11 cellular contexts compared by ENCODE assay signal in genomic region chr15:73996267-73996666, GRCh38. TPM values are rescaled to one million over a fixed set of nuclear protein-coding genes. Genes with fewer than 3 reads are reported as not detected.
DNase-seq lines count a peak whose midpoint lies in the region; ATAC-seq, FAIRE-seq and TF ChIP-seq lines count a peak whose summit lies in the region.
"Had no signal": no experiment of that assay in that cellular context is flagged by ENCODE, and none has a peak within 500 bp of the region (broad histone marks: within the 10 kb centered on the region; RNA-seq: fewer than 3 reads in every experiment).

No MANE protein-coding gene starts in this region.

- DNase-seq in CD8-positive, alpha-beta memory T cell = no peak
- DNase-seq in PC-3 (no peak), endothelial cell of umbilical vein (ENCODE audit: low read depth, low spot score) (no peak), prostate gland (ENCODE audit: low spot score) (no peak), kidney tubule cell (ENCODE audit: low spot score) (no peak), CD1c-positive myeloid dendritic cell (ENCODE audit: extremely low spot score) (no peak), occipital lobe (lab: John Stamatoyannopoulos, UW) (no peak), DMS153 treated with DMSO at 0.1 percent for 48 hours (lab: John Stamatoyannopoulos, UW; ENCODE audit: unreplicated experiment) (no peak)
- DNase-seq: amniotic stem cell, NCI-H69 had no signal

- no peaks in the 10 kb centered on the region for H3K9me3 ChIP-seq in CD8-positive, alpha-beta memory T cell (ENCODE audit: low read length)
- H3K9me3 ChIP-seq in PC-3 (ENCODE audit: low read length) (no peaks in the 10 kb centered on the region), endothelial cell of umbilical vein (replicated peaks; ENCODE audit: control insufficient read depth, insufficient read depth, low read length) (no peaks in the 10 kb centered on the region), prostate gland (no peaks in the 10 kb centered on the region)

- H3K4me1 ChIP-seq in CD8-positive, alpha-beta memory T cell (ENCODE audit: insufficient read depth, low read length) = peaks cover 57% of the 10 kb centered on the region
- H3K4me1 ChIP-seq in PC-3 (ENCODE audit: insufficient read depth, low read length) = peaks cover 32% of the 10 kb centered on the region
- H3K4me1 ChIP-seq in endothelial cell of umbilical vein (ENCODE audit: control insufficient read depth, extremely low read depth, insufficient read depth, low read length) = peaks cover 25% of the 10 kb centered on the region
- peaks cover 4% of the 10 kb centered on the region for H3K4me1 ChIP-seq in prostate gland (replicated peaks)

- H3K27ac ChIP-seq in CD8-positive, alpha-beta memory T cell (ENCODE audit: low read depth, low read length) = peak overlapping the region; percentile 13
- H3K27ac ChIP-seq in PC-3 (ENCODE audit: low read length) (no peak overlapping the region), endothelial cell of umbilical vein (ENCODE audit: insufficient read depth, low read depth, low read length) (peak overlapping the region; percentile 53), prostate gland (peak overlapping the region; percentile 90 to 95)

- H3K4me3 ChIP-seq in CD8-positive, alpha-beta memory T cell (ENCODE audit: low read length) = peak overlapping the region; percentile 31
- H3K4me3 ChIP-seq in PC-3 (ENCODE audit: low read length) = peak overlapping the region; percentile 84
- peak overlapping the region; percentile 86 to 96 (median 92) for H3K4me3 ChIP-seq in endothelial cell of umbilical vein (replicated peaks in 1 of 3; ENCODE audit: insufficient read depth in 1 of 3, low read depth in 1 of 3, low read length in 3 of 3)
- peak overlapping the region in 1 of 2 donors; percentile 73 for H3K4me3 ChIP-seq in prostate gland

- no peak for TF ChIP-seq CTCF in PC-3 (conservative IDR thresholded peaks at IDR 0.05; ENCODE audit: low read depth, low read length)
- TF ChIP-seq CTCF in endothelial cell of umbilical vein (IDR thresholded peaks at IDR 0.05; ENCODE audit: extremely low read depth in 1 of 2, insufficient read depth in 1 of 2, low read depth in 1 of 2, low read length in 2 of 2) = no peak
- TF ChIP-seq CTCF in prostate gland (IDR thresholded peaks at IDR 0.05) = no peak

- H3F3A ChIP-seq in PC-3 (ENCODE audit: low read length, unreplicated experiment) = no peaks in the 10 kb centered on the region

- no peaks in the 10 kb centered on the region for H3K9me1 ChIP-seq in endothelial cell of umbilical vein (replicated peaks; ENCODE audit: control insufficient read depth, extremely low read depth, insufficient read depth, low read length)

- CTCF ChIA-PET in CD8-positive, alpha-beta memory T cell (lab: Charles Lee) = interaction anchor here (6.3 kb wide), 1 partner anchor 24 kb away, joined by 34 read pairs; no protein-coding TSS in a partner anchor
- CTCF ChIA-PET in PC-3 (lab: Charles Lee) = interaction anchor here (0.7 kb wide), 1 partner anchor 23 kb away, joined by 3 read pairs; no protein-coding TSS in a partner anchor
- CTCF ChIA-PET in endothelial cell of umbilical vein (lab: Charles Lee) = interaction anchor here (0.8 to 4.0 kb wide), 6 partner anchors 13 to 45 kb away, joined by 3 to 65 read pairs (median 15); no protein-coding TSS in a partner anchor

- H4K20me1 ChIP-seq in PC-3 (ENCODE audit: low read length) (no peaks in the 10 kb centered on the region), endothelial cell of umbilical vein (replicated peaks; ENCODE audit: control insufficient read depth, extremely low read depth, insufficient read depth, low read length) (no peaks in the 10 kb centered on the region)

- H2AFZ ChIP-seq in PC-3 (ENCODE audit: low read length) (no peak overlapping the region), endothelial cell of umbilical vein (ENCODE audit: low read depth, low read length) (no peak overlapping the region)

- H3K4me1 Mint-ChIP-seq in CD8-positive, alpha-beta memory T cell = peaks cover 64 to 83% (median 77%) of the 10 kb centered on the region in 3 donors

- H3K4me3 Mint-ChIP-seq in CD8-positive, alpha-beta memory T cell = peak overlapping the region; percentile 88 to 100 (median 98)

- TF ChIP-seq POLR2A in endothelial cell of umbilical vein (IDR thresholded peaks at IDR 0.05; ENCODE audit: low read depth, low read length) = no peak
- TF ChIP-seq POLR2A in prostate gland (IDR thresholded peaks at IDR 0.05) = no peak

- no peaks in the 10 kb centered on the region for H3K9me2 ChIP-seq in PC-3 (replicated peaks; ENCODE audit: low read length)

- H3K9ac ChIP-seq in PC-3 (ENCODE audit: low read length) (peak overlapping the region; percentile 70; the same call in 1 of the 2 replicates), endothelial cell of umbilical vein (replicated peaks; ENCODE audit: extremely low read depth, insufficient read depth, low read length) (peak overlapping the region; percentile 26)

- no peaks in the 10 kb centered on the region for H3K9me3 Mint-ChIP-seq in CD8-positive, alpha-beta memory T cell

- H3K79me2 ChIP-seq in PC-3 (ENCODE audit: low read length) = peaks cover 40% of the 10 kb centered on the region
- H3K79me2 ChIP-seq in endothelial cell of umbilical vein (ENCODE audit: control insufficient read depth, insufficient read depth, low read length) = peaks cover 60% of the 10 kb centered on the region

- H3K27me3 ChIP-seq in CD8-positive, alpha-beta memory T cell (ENCODE audit: insufficient read depth, low read length, poor library complexity, severe bottlenecking) = no peaks in the 10 kb centered on the region
- H3K27me3 ChIP-seq in PC-3 (ENCODE audit: low read length) = no peaks in the 10 kb centered on the region
- no peaks in the 10 kb centered on the region for H3K27me3 ChIP-seq in endothelial cell of umbilical vein (ENCODE audit: control insufficient read depth in 2 of 2, insufficient read depth in 2 of 2, low read length in 2 of 2)
- H3K27me3 ChIP-seq in prostate gland (replicated peaks; ENCODE audit: insufficient read depth) = no peaks in the 10 kb centered on the region

- peaks cover 0 to 41% (median 7%) of the 10 kb centered on the region in 3 donors for H3K36me3 Mint-ChIP-seq in CD8-positive, alpha-beta memory T cell

- peaks cover 9% of the 10 kb centered on the region for H3K36me3 ChIP-seq in CD8-positive, alpha-beta memory T cell (ENCODE audit: insufficient read depth, low read length)
- H3K36me3 ChIP-seq in PC-3 (ENCODE audit: low read depth, low read length) (0 out of 2 replicates have a peak, but pooled peaks cover 3% of the 10 kb centered on the region), endothelial cell of umbilical vein (ENCODE audit: control insufficient read depth in 2 of 2, extremely low read depth in 1 of 2, insufficient read depth in 2 of 2, low read length in 2 of 2) (peaks cover 5 to 12% of the 10 kb centered on the region in 2 experiments), prostate gland (no peaks in the 10 kb centered on the region)

- peak overlapping the region; percentile 96 for H3K4me2 ChIP-seq in PC-3 (ENCODE audit: low read length)
- H3K4me2 ChIP-seq in endothelial cell of umbilical vein (ENCODE audit: insufficient read depth, low read length) = peak overlapping the region; percentile 97

- 59% methylated on average over 2 of the region's 2 CpGs for WGBS in prostate gland

- no peaks in the 10 kb centered on the region for H3K27me3 Mint-ChIP-seq in CD8-positive, alpha-beta memory T cell

- no peak for ATAC-seq in PC-3

- peak; percentile 12 for FAIRE-seq in endothelial cell of umbilical vein (lab: Jason Lieb, UNC)
- FAIRE-seq: urothelium cell line had no signal

- BruUV-seq in PC-3 (replicated peaks; lab: Mats Ljungman, UMichigan) (no TSS peak), endothelial cell of umbilical vein (replicated peaks; lab: Mats Ljungman, UMichigan) (no TSS peak)

- POLR2A ChIA-PET in CD8-positive, alpha-beta memory T cell (lab: Charles Lee) = no interaction called here
- POLR2A ChIA-PET in PC-3 (lab: Charles Lee; ENCODE audit: unreplicated experiment) = no interaction called here
- POLR2A ChIA-PET in endothelial cell of umbilical vein (lab: Charles Lee) = no interaction called here

- intact Hi-C loops in PC-3 (cut with micrococcal nuclease) = no loop called here
- intact Hi-C loops in endothelial cell of umbilical vein (cut with micrococcal nuclease) = no loop called here
- intact Hi-C loops in prostate gland (cut with DNase I) = loop anchor here (10.0 kb wide), 1 partner anchor 619 kb away; the partner anchor contains the start of gene CLK3

- peak overlapping the region; percentile 86 to 100 (median 96) for H3K27ac Mint-ChIP-seq in CD8-positive, alpha-beta memory T cell

- dilution Hi-C loops in endothelial cell of umbilical vein (cut with MboI; ENCODE audit: extremely low pct_ligation_motif_present, low sequenced_read_pairs) = no loop called here

TF ChIP-seq in endothelial cell of umbilical vein, 7 proteins besides CTCF, POLR2A, EP300 and RAD21 (continues in another document):
- TF ChIP-seq GATA2 (IDR thresholded peaks at IDR 0.05; ENCODE audit: insufficient read depth, insufficient read length, low read depth, low read length) = no peak

RNA-seq across cellular contexts. Expression of gene PML, which starts 1.8 kb away (rescaled TPM):
- total RNA-seq in CD8-positive, alpha-beta memory T cell = 10 to 100 TPM; 35.5 to 37.4 TPM
- polyA plus RNA-seq in CD8-positive, alpha-beta memory T cell = 32.3 TPM
- total RNA-seq in PC-3 (2014; rRNA removed) = 18.7 and 41.0 TPM in 2 replicates
- 77.4 and 79.6 TPM in 2 replicates for total RNA-seq in endothelial cell of umbilical vein
- 30.4 and 32.2 TPM in 2 replicates for polyA plus RNA-seq in endothelial cell of umbilical vein
- 25.0 and 30.4 TPM in 2 replicates for polyA plus RNA-seq in endothelial cell of umbilical vein (2011; cell fraction: cytosol; rRNA removed)
- 48.2 and 54.1 TPM in 2 replicates for polyA plus RNA-seq in endothelial cell of umbilical vein (2011; cell fraction: nucleus; rRNA removed)
- 50.1 and 59.6 TPM in 2 replicates for polyA plus RNA-seq in endothelial cell of umbilical vein (2012)
- 25.2 and 25.4 TPM in 2 replicates for polyA minus RNA-seq in endothelial cell of umbilical vein
- polyA minus RNA-seq in endothelial cell of umbilical vein (2011; cell fraction: cytosol; rRNA and poly(A)+ RNA removed) = 15.3 TPM
- 23.1 and 27.4 TPM in 2 replicates for polyA minus RNA-seq in endothelial cell of umbilical vein (2011; cell fraction: nucleus; rRNA and poly(A)+ RNA removed)
- total RNA-seq in prostate gland = 100 to 1,000 TPM in 1 of 2 donors, 10 to 100 TPM in 1; 67.5 to 122 TPM
- total RNA-seq in occipital lobe = 6.4 TPM

RNA-seq across cellular contexts. Expression of gene STOML1, which starts 4.2 kb away (rescaled TPM):
- total RNA-seq in CD8-positive, alpha-beta memory T cell = 10 to 100 TPM; 13.2 to 13.3 TPM
- polyA plus RNA-seq in CD8-positive, alpha-beta memory T cell = 8.6 TPM
- total RNA-seq in PC-3 (2014; rRNA removed) (10.1 and 12.0 TPM in 2 replicates), endothelial cell of umbilical vein (12.4 and 12.9 TPM in 2 replicates), prostate gland (10 to 100 TPM; 15.6 to 26.8 TPM), occipital lobe (23.4 TPM)
- polyA plus RNA-seq in endothelial cell of umbilical vein = 15.4 and 16.7 TPM in 2 replicates
- polyA plus RNA-seq in endothelial cell of umbilical vein (2011; cell fraction: cytosol; rRNA removed) = 11.6 and 15.3 TPM in 2 replicates
- 12.1 and 12.5 TPM in 2 replicates for polyA plus RNA-seq in endothelial cell of umbilical vein (2011; cell fraction: nucleus; rRNA removed)
- 6.2 and 6.9 TPM in 2 replicates for polyA plus RNA-seq in endothelial cell of umbilical vein (2012)
- 10.3 and 10.5 TPM in 2 replicates for polyA minus RNA-seq in endothelial cell of umbilical vein
- 2.0 TPM for polyA minus RNA-seq in endothelial cell of umbilical vein (2011; cell fraction: cytosol; rRNA and poly(A)+ RNA removed)
- 2.3 and 2.5 TPM in 2 replicates for polyA minus RNA-seq in endothelial cell of umbilical vein (2011; cell fraction: nucleus; rRNA and poly(A)+ RNA removed)
